In genomic region chr11:64763804-64764611, GRCh38 we compare ENCODE assay signal across 8 cellular contexts. TPM values are rescaled to one million over a fixed set of nuclear protein-coding genes. Genes with fewer than 3 reads are reported as not detected.
DNase-seq lines count a peak whose midpoint lies in the region; ATAC-seq and TF ChIP-seq lines count a peak whose summit lies in the region.

No MANE protein-coding gene starts in this region.

- POLR2A ChIA-PET in RWPE1 (lab: Yijun Ruan, JAX; ENCODE audit: low non-redundant PET) = no interaction called here

- intact Hi-C loops in lower lobe of right lung (cut with DNase I) = no loop called here

- peak; percentile 11 to 30 for ATAC-seq in activated naive CD4-positive, alpha-beta T cell treated with anti-CD3 and anti-CD28 coated beads, Interleukin-2, amount 50 U/mL, for 72 hours
- ATAC-seq in lower lobe of right lung (no peak), GM18517 (IDR thresholded peaks at IDR 0.05; ENCODE audit: unreplicated experiment) (no peak), HG03039 (IDR thresholded peaks at IDR 0.05; ENCODE audit: unreplicated experiment) (no peak)

- H3K36me3 ChIP-seq in lower lobe of right lung = peaks cover 72% of the 10 kb centered on the region

- DNase-seq in RWPE1 (ENCODE audit: low spot score) (no peak), lower lobe of right lung (no peak), NCI-H345 treated with DMSO at 0.1 percent for 48 hours (lab: John Stamatoyannopoulos, UW; ENCODE audit: unreplicated experiment) (no peak), NCI-H1105 treated with DMSO at 0.1 percent for 48 hours (lab: John Stamatoyannopoulos, UW) (no peak)
- peak in 1 of 2 donors; percentile 57 for DNase-seq in activated naive CD4-positive, alpha-beta T cell treated with anti-CD3 and anti-CD28 coated beads, Interleukin-2, amount 50 U/mL, for 72 hours (ENCODE audit: low spot score in 2 of 2)

- no peak overlapping the region for H3K4me3 ChIP-seq in lower lobe of right lung

- no peaks in the 10 kb centered on the region for H3K9me3 ChIP-seq in lower lobe of right lung

- CTCF ChIA-PET in RWPE1 (lab: Yijun Ruan, JAX) = interaction anchor here (0.5 to 0.7 kb wide), 3 partner anchors 24 to 252 kb away, joined by 3 to 5 read pairs (median 5); no protein-coding TSS in a partner anchor

- H3K9me3 Mint-ChIP-seq in activated naive CD4-positive, alpha-beta T cell treated with anti-CD3 and anti-CD28 coated beads, Interleukin-2, amount 50 U/mL, for 72 hours = no peaks in the 10 kb centered on the region

- H3K27ac Mint-ChIP-seq in activated naive CD4-positive, alpha-beta T cell treated with anti-CD3 and anti-CD28 coated beads, Interleukin-2, amount 50 U/mL, for 72 hours = peak overlapping the region; percentile 84 to 92

- H3K36me3 Mint-ChIP-seq in activated naive CD4-positive, alpha-beta T cell treated with anti-CD3 and anti-CD28 coated beads, Interleukin-2, amount 50 U/mL, for 72 hours = peaks cover 30 to 45% of the 10 kb centered on the region in 2 donors

- no peaks in the 10 kb centered on the region for H3K27me3 ChIP-seq in lower lobe of right lung (ENCODE audit: low read depth)

- H3K4me1 ChIP-seq in lower lobe of right lung = peaks cover 50% of the 10 kb centered on the region

- H3K27ac ChIP-seq in RWPE1 = peak overlapping the region; percentile 85
- peak overlapping the region; percentile 47 for H3K27ac ChIP-seq in lower lobe of right lung
- H3K27ac ChIP-seq in temporal lobe (ENCODE audit: low read depth, low read length) = peak overlapping the region; percentile 10

- TF ChIP-seq CTCF in RWPE1 (conservative IDR thresholded peaks at IDR 0.05; ENCODE audit: low read depth) (no peak), lower lobe of right lung (IDR thresholded peaks at IDR 0.05) (no peak)

RNA-seq across cellular contexts. Expression of gene PYGM, which starts 4.2 kb away (rescaled TPM):
- 1 to 10 TPM in 1 of 2 donors, under 1 TPM in 1; 0.87 to 2.3 TPM for total RNA-seq in activated naive CD4-positive, alpha-beta T cell treated with anti-CD3 and anti-CD28 coated beads, Interleukin-2, amount 50 U/mL, for 72 hours
- total RNA-seq in lower lobe of right lung (2.6 TPM), temporal lobe (1.5 TPM)

RNA-seq across cellular contexts. Expression of gene SF1, which starts 14.3 kb away (rescaled TPM):
- 100 to 1,000 TPM; 323 to 406 TPM for total RNA-seq in activated naive CD4-positive, alpha-beta T cell treated with anti-CD3 and anti-CD28 coated beads, Interleukin-2, amount 50 U/mL, for 72 hours
- total RNA-seq in lower lobe of right lung (269 TPM), temporal lobe (93.2 TPM)

RNA-seq across cellular contexts. Expression of gene RASGRP2, which starts 20.1 kb away (rescaled TPM):
- 10 to 100 TPM; 12.5 to 12.6 TPM for total RNA-seq in activated naive CD4-positive, alpha-beta T cell treated with anti-CD3 and anti-CD28 coated beads, Interleukin-2, amount 50 U/mL, for 72 hours
- total RNA-seq in lower lobe of right lung (30.4 TPM), temporal lobe (22.9 TPM)

RNA-seq across cellular contexts. Expression of gene MAP4K2, which starts 39.0 kb away (rescaled TPM):
- total RNA-seq in activated naive CD4-positive, alpha-beta T cell treated with anti-CD3 and anti-CD28 coated beads, Interleukin-2, amount 50 U/mL, for 72 hours = 10 to 100 TPM; 67.7 to 83.2 TPM
- total RNA-seq in lower lobe of right lung = 29.1 TPM
- 7.4 TPM for total RNA-seq in temporal lobe

RNA-seq across cellular contexts. Expression of gene NRXN2, which starts 41.0 kb away (rescaled TPM):
- total RNA-seq in activated naive CD4-positive, alpha-beta T cell treated with anti-CD3 and anti-CD28 coated beads, Interleukin-2, amount 50 U/mL, for 72 hours = 1 to 10 TPM in 1 of 2 donors, under 1 TPM in 1; 0.84 to 1.3 TPM
- total RNA-seq in lower lobe of right lung = 1.7 TPM
- total RNA-seq in temporal lobe = 157 TPM

Comparison
In these comparisons a context has a peak if more than half of its experiments do, and no peak if none do; other contexts are left out.
1. H3K27ac ChIP-seq: peak in every context shown above with its lines; median percentile 85 in RWPE1; 47 in lower lobe of right lung; 10 in temporal lobe.
2. ATAC-seq: peak in activated naive CD4-positive, alpha-beta T cell treated with anti-CD3 and anti-CD28 coated beads, Interleukin-2, amount 50 U/mL, for 72 hours (2 of 2); none in lower lobe of right lung (0 of 2), GM18517 (single experiment) and HG03039 (single experiment).